ENCODE assay signal across 6 cellular contexts in genomic region chr6:109669811-109670210, GRCh38.
"Had no signal": no experiment of that assay in that cellular context is flagged by ENCODE, and none has a peak within 500 bp of the region (broad histone marks: within the 10 kb centered on the region; RNA-seq: fewer than 3 reads in every experiment).

No MANE protein-coding gene starts in this region.

- H3K27ac ChIP-seq: GM23248, HL-60 had no signal

- H3K4me3 ChIP-seq: GM23248 had no signal

- ATAC-seq: HepG2 had no signal

- DNase-seq: GM23248, H9, HCEC 1CT, KBM-7 had no signal
